10 cellular contexts compared by ENCODE assay signal in genomic region chr9:99023831-99024230, GRCh38.
DNase-seq lines count a peak whose midpoint lies in the region; ATAC-seq and TF ChIP-seq lines count a peak whose summit lies in the region.
"Had no signal": no experiment of that assay in that cellular context is flagged by ENCODE, and none has a peak within 500 bp of the region (broad histone marks: within the 10 kb centered on the region; RNA-seq: fewer than 3 reads in every experiment).

No MANE protein-coding gene starts in this region.

- ATAC-seq in DND-41 (ENCODE audit: insufficient read depth, low read depth), result peak; percentile 58
- no peak for ATAC-seq in activated T-cell treated with anti-CD3 and anti-CD28 coated beads, Interleukin-2, amount 50 U/mL, for 4 hours

- no peak overlapping the region for H3K9ac ChIP-seq in DND-41 (ENCODE audit: low read depth, low read length)

- CTCF ChIA-PET in Caco-2 (lab: Charles Lee), result interaction anchor here (0.6 kb wide), 2 partner anchors 143 to 1449 kb away, joined by 3 to 8 read pairs; partner anchors contain the start of gene TMEFF1

- H3K27ac ChIP-seq in DND-41 (ENCODE audit: low read length) (no peak overlapping the region), muscle layer of duodenum (ENCODE audit: low read length) (peak overlapping the region; percentile 39), spleen (no peak overlapping the region)

- no peak overlapping the region for H3K4me2 ChIP-seq in DND-41 (ENCODE audit: insufficient read depth, low read length)

- H2AFZ ChIP-seq in DND-41 (ENCODE audit: low read depth, low read length), result no peak overlapping the region

- no peaks in the 10 kb centered on the region for H3K9me3 Mint-ChIP-seq in Caco-2 (ENCODE audit: unreplicated experiment)
- no peaks in the 10 kb centered on the region for H3K9me3 Mint-ChIP-seq in activated T-cell treated with anti-CD3 and anti-CD28 coated beads, Interleukin-2, amount 50 U/mL, for 4 hours
- H3K9me3 Mint-ChIP-seq: nephron had no signal

- no peak overlapping the region for H3K4me3 Mint-ChIP-seq in Caco-2 (ENCODE audit: unreplicated experiment)
- H3K4me3 Mint-ChIP-seq in activated T-cell treated with anti-CD3 and anti-CD28 coated beads, Interleukin-2, amount 50 U/mL, for 4 hours, result no peak overlapping the region
- H3K4me3 Mint-ChIP-seq: nephron had no signal

- H4K20me1 ChIP-seq in DND-41 (ENCODE audit: insufficient read depth, low read length), result no peaks in the 10 kb centered on the region

- H3K27me3 Mint-ChIP-seq in Caco-2 (ENCODE audit: insufficient read depth, unreplicated experiment), result peaks cover 18% of the 10 kb centered on the region
- no peaks in the 10 kb centered on the region for H3K27me3 Mint-ChIP-seq in activated T-cell treated with anti-CD3 and anti-CD28 coated beads, Interleukin-2, amount 50 U/mL, for 4 hours (ENCODE audit: low read depth)

- H3K4me1 ChIP-seq in DND-41 (ENCODE audit: insufficient read depth, low read length), result no peaks in the 10 kb centered on the region
- peaks cover 4 to 13% of the 10 kb centered on the region in 2 donors for H3K4me1 ChIP-seq in muscle layer of duodenum (ENCODE audit: control insufficient read depth in 1 of 2, insufficient read depth in 2 of 2, low read length in 2 of 2)
- no peaks in the 10 kb centered on the region; the same call in 1 of the 2 replicates for H3K4me1 ChIP-seq in Caco-2
- H3K4me1 ChIP-seq in spleen, result no peaks in the 10 kb centered on the region

- H3K36me3 Mint-ChIP-seq in Caco-2 (ENCODE audit: insufficient read depth, unreplicated experiment), result no peaks in the 10 kb centered on the region
- H3K36me3 Mint-ChIP-seq in activated T-cell treated with anti-CD3 and anti-CD28 coated beads, Interleukin-2, amount 50 U/mL, for 4 hours (ENCODE audit: insufficient read depth), result no peaks in the 10 kb centered on the region

- no TSS peak for BruUV-seq in Caco-2 (replicated peaks; lab: Mats Ljungman, UMichigan)

- WGBS in spleen, 5 donors, result 84 to 94% (median 88%) methylated on average over 1 of the region's 1 CpG

- no peaks in the 10 kb centered on the region for H3K27me3 ChIP-seq in DND-41 (ENCODE audit: insufficient read depth, low read length, poor library complexity)
- no peaks in the 10 kb centered on the region for H3K27me3 ChIP-seq in muscle layer of duodenum (ENCODE audit: low read depth, low read length)
- H3K27me3 ChIP-seq in Caco-2 (replicated peaks; ENCODE audit: control insufficient read depth, insufficient read depth, low read length), result no peaks in the 10 kb centered on the region
- no peaks in the 10 kb centered on the region for H3K27me3 ChIP-seq in spleen (replicated peaks in 1 of 7)

- H3K4me1 Mint-ChIP-seq in Caco-2 (ENCODE audit: low read depth, unreplicated experiment), result no peaks in the 10 kb centered on the region
- H3K4me1 Mint-ChIP-seq in activated T-cell treated with anti-CD3 and anti-CD28 coated beads, Interleukin-2, amount 50 U/mL, for 4 hours (ENCODE audit: low read depth), result peaks cover 21% of the 10 kb centered on the region

- no peak overlapping the region for H3K27ac Mint-ChIP-seq in Caco-2 (ENCODE audit: unreplicated experiment)
- H3K27ac Mint-ChIP-seq: nephron had no signal

- no peaks in the 10 kb centered on the region for H3K79me2 ChIP-seq in DND-41 (ENCODE audit: insufficient read depth, low read length)

- no peaks in the 10 kb centered on the region for H3K9me3 ChIP-seq in DND-41 (ENCODE audit: insufficient read depth, low read length, severe bottlenecking)
- no peaks in the 10 kb centered on the region for H3K9me3 ChIP-seq in muscle layer of duodenum (ENCODE audit: control insufficient read depth in 1 of 2, low read length in 2 of 2)
- no peaks in the 10 kb centered on the region for H3K9me3 ChIP-seq in Caco-2
- no peaks in the 10 kb centered on the region for H3K9me3 ChIP-seq in spleen

- no peak overlapping the region for H3K4me3 ChIP-seq in DND-41 (ENCODE audit: low read depth in 1 of 2, low read length in 2 of 2)
- no peak overlapping the region for H3K4me3 ChIP-seq in muscle layer of duodenum (ENCODE audit: low read depth in 1 of 2, low read length in 2 of 2)
- H3K4me3 ChIP-seq in Caco-2 (ENCODE audit: low read depth, low read length), result no peak overlapping the region
- no peak overlapping the region for H3K4me3 ChIP-seq in spleen

- no peak for TF ChIP-seq POLR2A in spleen (IDR thresholded peaks at IDR 0.05)

- POLR2A ChIA-PET in Caco-2 (lab: Charles Lee), result no interaction called here

- DNase-seq in DND-41, result peak; percentile 42
- DNase-seq in NCI-H1694 treated with DMSO at 0.1 percent for 48 hours (lab: John Stamatoyannopoulos, UW), result peak; percentile 56
- peak; percentile 40 for DNase-seq in amniotic epithelial cell (ENCODE audit: low read depth)
- no peak for DNase-seq in Caco-2
- no peak for DNase-seq in spleen
- no peak for DNase-seq in activated T-cell treated with anti-CD3 and anti-CD28 coated beads, Interleukin-2, amount 50 U/mL, for 4 hours
- DNase-seq in epidermal melanocyte (ENCODE audit: insufficient read length, low spot score), result no peak
- DNase-seq: NCI-H1930 had no signal

- intact Hi-C loops in Caco-2 (cut with micrococcal nuclease; ENCODE audit: unreplicated experiment), result no loop called here
- intact Hi-C loops in spleen (cut with DNase I; ENCODE audit: low total_unique reads), result no loop called here

- TF ChIP-seq CTCF in DND-41 (IDR thresholded peaks at IDR 0.05; ENCODE audit: borderline replicate concordance, extremely low read depth, low read length, poor library complexity, severe bottlenecking) (no peak), Caco-2 (IDR thresholded peaks at IDR 0.05; ENCODE audit: insufficient read depth in 1 of 2, low read depth in 1 of 2, low read length in 1 of 2, severe bottlenecking in 1 of 2, unreplicated experiment in 1 of 2) (no peak), spleen (IDR thresholded peaks at IDR 0.05 in 8 of 11, conservative IDR thresholded peaks at IDR 0.05 in 3 of 11) (no peak)

- no peaks in the 10 kb centered on the region for H3K36me3 ChIP-seq in DND-41 (ENCODE audit: insufficient read depth, low read length)
- H3K36me3 ChIP-seq in muscle layer of duodenum (ENCODE audit: control insufficient read depth in 1 of 2, insufficient read depth in 2 of 2, low read length in 2 of 2), result peaks cover 0 to 40% of the 10 kb centered on the region in 2 donors
- H3K36me3 ChIP-seq in Caco-2 (ENCODE audit: control insufficient read depth, insufficient read depth, low read length), result no peaks in the 10 kb centered on the region
- H3K36me3 ChIP-seq in spleen, result no peaks in the 10 kb centered on the region

Comparison
In these comparisons a context has a peak if more than half of its experiments do, and no peak if none do; other contexts are left out.
1. DNase-seq: peak in DND-41 (single experiment), NCI-H1694 treated with DMSO at 0.1 percent for 48 hours (single experiment) and amniotic epithelial cell (single experiment); none in Caco-2 (0 of 2), spleen (single experiment), activated T-cell treated with anti-CD3 and anti-CD28 coated beads, Interleukin-2, amount 50 U/mL, for 4 hours (single experiment) and epidermal melanocyte (single experiment).